ENCODE assay signal across 1 cellular context in genomic region chr19:47226426-47227346, GRCh38.
TF ChIP-seq lines count a peak whose summit lies in the region.

No MANE protein-coding gene starts in this region.

TF ChIP-seq in K562, 482 proteins besides CTCF, POLR2A, EP300 and RAD21 (continued from another document):
- peak; percentile 95 to 96 for TF ChIP-seq MLLT1 (IDR thresholded peaks at IDR 0.05)
- peak; percentile 93; the same call in 1 of the 2 replicates for TF ChIP-seq PREB (CRISPR knock-in tag; IDR thresholded peaks at IDR 0.05)
- TF ChIP-seq FOXJ3 (CRISPR knock-in tag; IDR thresholded peaks at IDR 0.05): no peak
- TF ChIP-seq NONO (IDR thresholded peaks at IDR 0.05; ENCODE audit: low read depth in 2 of 2, low read length in 1 of 2): peak in 1 of 2 experiments; percentile 99; a peak in 2 of 4 replicates
- TF ChIP-seq ATF3 (IDR thresholded peaks at IDR 0.05): no peak
- 0 out of 2 replicates have a peak, but pooled peaks have one; percentile 60 for TF ChIP-seq ATF3 (CRISPR knock-in tag; conservative IDR thresholded peaks at IDR 0.05)
- no peak; the same call in 1 of the 2 replicates for TF ChIP-seq ZBTB17 (CRISPR knock-in tag; IDR thresholded peaks at IDR 0.05)
- peak; percentile 10; the same call in 1 of the 2 replicates for TF ChIP-seq ZNF134 (CRISPR knock-in tag; conservative IDR thresholded peaks at IDR 0.05)
- TF ChIP-seq TAF1 (IDR thresholded peaks at IDR 0.05; ENCODE audit: control insufficient read depth, extremely low read depth, insufficient read depth, low read length, severe bottlenecking): peak; percentile 84
- TF ChIP-seq PCBP1 (IDR thresholded peaks at IDR 0.05; ENCODE audit: low read depth, low read length, poor library complexity, severe bottlenecking): peak; percentile 99
- TF ChIP-seq MECOM (CRISPR knock-in tag; IDR thresholded peaks at IDR 0.05): peak; percentile 50; the same call in 1 of the 2 replicates
- no peak for TF ChIP-seq ESRRB (CRISPR knock-in tag; IDR thresholded peaks at IDR 0.05; ENCODE audit: borderline replicate concordance)
- peak; percentile 17 to 51 for TF ChIP-seq MAZ (CRISPR knock-in tag; conservative IDR thresholded peaks at IDR 0.05 in 1 of 2, IDR thresholded peaks at IDR 0.05 in 1 of 2)
- TF ChIP-seq MITF (IDR thresholded peaks at IDR 0.05): peak; percentile 81; the same call in 1 of the 2 replicates
- no peak for TF ChIP-seq SMARCE1 (IDR thresholded peaks at IDR 0.05)
- 0 out of 2 replicates have a peak, but pooled peaks have one; percentile 8 for TF ChIP-seq ZNF668 (CRISPR knock-in tag; IDR thresholded peaks at IDR 0.05)
- TF ChIP-seq HCFC1 (IDR thresholded peaks at IDR 0.05; ENCODE audit: low read depth, low read length): peak; percentile 4; the same call in 1 of the 2 replicates
- TF ChIP-seq FOXA3 (CRISPR knock-in tag; conservative IDR thresholded peaks at IDR 0.05 in 1 of 2, IDR thresholded peaks at IDR 0.05 in 1 of 2): peak in 1 of 2 experiments; percentile 73; a peak in 2 of 4 replicates
- peak; percentile 15; the same call in 1 of the 2 replicates for TF ChIP-seq RBM34 (IDR thresholded peaks at IDR 0.05; ENCODE audit: borderline replicate concordance, insufficient read depth, low read length)
- TF ChIP-seq PATZ1 (CRISPR knock-in tag; IDR thresholded peaks at IDR 0.05; ENCODE audit: borderline replicate concordance): peak; percentile 21
- TF ChIP-seq ATF6 (CRISPR knock-in tag; IDR thresholded peaks at IDR 0.05): no peak
- TF ChIP-seq U2AF1 (optimal IDR thresholded peaks at IDR 0.05; ENCODE audit: low read depth, low read length): peak; percentile 100
- TF ChIP-seq ETV1 (tag; conservative IDR thresholded peaks at IDR 0.05; ENCODE audit: low read depth): peak; percentile 97
- TF ChIP-seq E2F5 (CRISPR knock-in tag; IDR thresholded peaks at IDR 0.05): 0 out of 2 replicates have a peak, but pooled peaks have one; percentile 20
- peak; percentile 90; the same call in 1 of the 2 replicates for TF ChIP-seq SRSF3 (IDR thresholded peaks at IDR 0.05; ENCODE audit: insufficient read depth, low read length)
- TF ChIP-seq DPF2 (IDR thresholded peaks at IDR 0.05): peak; percentile 38; the same call in 1 of the 2 replicates
- TF ChIP-seq STAG1 (CRISPR knock-in tag; IDR thresholded peaks at IDR 0.05; ENCODE audit: borderline replicate concordance): 0 out of 2 replicates have a peak, but pooled peaks have one; percentile 11
- peak; percentile 12 for TF ChIP-seq ARID1B (IDR thresholded peaks at IDR 0.05)
- no peak for TF ChIP-seq IFI16 (CRISPR knock-in tag; IDR thresholded peaks at IDR 0.05)
- TF ChIP-seq ZNF282 (CRISPR knock-in tag; IDR thresholded peaks at IDR 0.05): peak; percentile 63
